9 cellular contexts compared by ENCODE assay signal in the genomic region with DNA sequence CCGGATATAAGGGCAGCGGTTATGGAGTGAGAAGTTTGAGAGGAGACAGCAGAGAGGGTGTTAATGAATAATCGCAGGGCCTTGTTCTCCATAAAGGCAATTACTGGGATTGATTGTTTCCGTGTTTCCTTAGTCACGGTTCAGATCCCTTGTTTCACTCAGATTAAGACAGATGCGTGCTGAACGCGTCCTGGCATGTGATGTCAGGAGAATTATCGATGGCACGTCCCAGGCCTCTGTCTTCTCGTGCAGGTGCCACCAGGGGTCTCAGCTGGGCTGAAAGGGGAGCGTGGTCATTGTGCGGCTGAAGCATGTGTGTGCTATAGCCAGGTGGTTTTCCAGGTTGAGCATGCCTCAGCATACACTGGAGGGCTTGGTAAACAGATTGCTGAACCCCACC.
DNase-seq lines count a peak whose midpoint lies in the region; ATAC-seq and TF ChIP-seq lines count a peak whose summit lies in the region.
"Had no signal": no experiment of that assay in that cellular context is flagged by ENCODE, and none has a peak within 500 bp of the region (broad histone marks: within the 10 kb centered on the region; RNA-seq: fewer than 3 reads in every experiment).

No MANE protein-coding gene starts in this region.

- TF ChIP-seq POLR2A in GM18505 (IDR thresholded peaks at IDR 0.05; ENCODE audit: borderline replicate concordance, extremely low read depth, insufficient read depth, insufficient read length): peak; percentile 27

- H3K9me3 Mint-ChIP-seq in osteocyte (ENCODE audit: unreplicated experiment): no peaks in the 10 kb centered on the region
- H3K9me3 Mint-ChIP-seq in activated naive CD8-positive, alpha-beta T cell treated with anti-CD3 and anti-CD28 coated beads for 36 hours: no peaks in the 10 kb centered on the region

- DNase-seq in NCI-H82 treated with DMSO at 0.1 percent for 48 hours (lab: John Stamatoyannopoulos, UW; ENCODE audit: unreplicated experiment): peak; percentile 45
- DNase-seq in osteocyte (ENCODE audit: extremely low spot score, unreplicated experiment): peak; percentile 68
- no peak for DNase-seq in dedifferentiated amniotic fluid mesenchymal stem cell (ENCODE audit: extremely low spot score)
- no peak for DNase-seq in activated naive CD8-positive, alpha-beta T cell treated with anti-CD3 and anti-CD28 coated beads for 36 hours
- DNase-seq in H4 (ENCODE audit: low spot score): no peak
- DNase-seq: dorsolateral prefrontal cortex had no signal

- peaks cover 4% of the 10 kb centered on the region for H3K36me3 Mint-ChIP-seq in osteocyte (ENCODE audit: unreplicated experiment)
- H3K36me3 Mint-ChIP-seq in activated naive CD8-positive, alpha-beta T cell treated with anti-CD3 and anti-CD28 coated beads for 36 hours: peaks cover 8% of the 10 kb centered on the region

- peaks cover 4% of the 10 kb centered on the region for H3K27me3 Mint-ChIP-seq in osteocyte (ENCODE audit: unreplicated experiment)
- H3K27me3 Mint-ChIP-seq in activated naive CD8-positive, alpha-beta T cell treated with anti-CD3 and anti-CD28 coated beads for 36 hours: no peaks in the 10 kb centered on the region

- no peak for TF ChIP-seq CTCF in osteocyte (IDR thresholded peaks at IDR 0.05)

- no peak overlapping the region for H3K27ac Mint-ChIP-seq in osteocyte (ENCODE audit: unreplicated experiment)
- H3K27ac Mint-ChIP-seq in activated naive CD8-positive, alpha-beta T cell treated with anti-CD3 and anti-CD28 coated beads for 36 hours: no peak overlapping the region

- H3K4me1 Mint-ChIP-seq in osteocyte (ENCODE audit: unreplicated experiment): no peaks in the 10 kb centered on the region
- peaks cover 16% of the 10 kb centered on the region for H3K4me1 Mint-ChIP-seq in activated naive CD8-positive, alpha-beta T cell treated with anti-CD3 and anti-CD28 coated beads for 36 hours

- ATAC-seq in GM18505 (IDR thresholded peaks at IDR 0.05; ENCODE audit: unreplicated experiment): no peak
- peak; percentile 35 for ATAC-seq in HG03103 (IDR thresholded peaks at IDR 0.05; ENCODE audit: low read depth, unreplicated experiment)
- no peak for ATAC-seq in HG02938 (IDR thresholded peaks at IDR 0.05; ENCODE audit: unreplicated experiment)

- no peak overlapping the region for H3K4me3 Mint-ChIP-seq in osteocyte (ENCODE audit: unreplicated experiment)
- no peak overlapping the region for H3K4me3 Mint-ChIP-seq in activated naive CD8-positive, alpha-beta T cell treated with anti-CD3 and anti-CD28 coated beads for 36 hours

Comparison
In these comparisons a context has a peak if more than half of its experiments do, and no peak if none do; other contexts are left out.
1. DNase-seq: peak in NCI-H82 treated with DMSO at 0.1 percent for 48 hours (single experiment) and osteocyte (single experiment); none in dedifferentiated amniotic fluid mesenchymal stem cell (single experiment), activated naive CD8-positive, alpha-beta T cell treated with anti-CD3 and anti-CD28 coated beads for 36 hours (single experiment) and H4 (single experiment).